9 cellular contexts compared by ENCODE assay signal in genomic region chr20:36543187-36544133, GRCh38. TPM values are rescaled to one million over a fixed set of nuclear protein-coding genes. Genes with fewer than 3 reads are reported as not detected.
DNase-seq lines count a peak whose midpoint lies in the region; ATAC-seq and TF ChIP-seq lines count a peak whose summit lies in the region.
"Had no signal": no experiment of that assay in that cellular context is flagged by ENCODE, and none has a peak within 500 bp of the region (broad histone marks: within the 10 kb centered on the region; RNA-seq: fewer than 3 reads in every experiment).

No MANE protein-coding gene starts in this region.

- H3K27ac Mint-ChIP-seq in endodermal cell = peak overlapping the region; percentile 74
- H3K27ac Mint-ChIP-seq in mesothelial cell of epicardium = peak overlapping the region; percentile 86

- peaks cover 25% of the 10 kb centered on the region for H3K4me1 Mint-ChIP-seq in endodermal cell
- peaks cover 39% of the 10 kb centered on the region for H3K4me1 Mint-ChIP-seq in mesothelial cell of epicardium

- H3K27me3 Mint-ChIP-seq in endodermal cell (ENCODE audit: insufficient read depth) = peaks cover 2% of the 10 kb centered on the region
- H3K27me3 Mint-ChIP-seq in mesothelial cell of epicardium (ENCODE audit: low read depth) = no peaks in the 10 kb centered on the region

- WGBS in endodermal cell (ENCODE audit: insufficient coverage in 1 of 2, insufficient read length in 1 of 2), 2 experiments = 92 to 94% methylated on average over 11 to 14 of the region's 14 CpGs

- intact Hi-C loops in tibial artery (cut with DNase I; ENCODE audit: low total_unique reads) = loop anchor here (2.0 kb wide), 1 partner anchor 81 kb away; no protein-coding TSS in a partner anchor

- H3K9me3 Mint-ChIP-seq in endodermal cell = no peaks in the 10 kb centered on the region
- H3K9me3 Mint-ChIP-seq in mesothelial cell of epicardium = no peaks in the 10 kb centered on the region

- peaks cover 29% of the 10 kb centered on the region for H3K4me1 ChIP-seq in HUES48 (ENCODE audit: control insufficient read depth, insufficient read depth, low read length)
- peaks cover 20% of the 10 kb centered on the region for H3K4me1 ChIP-seq in endodermal cell (ENCODE audit: control insufficient read depth, insufficient read depth, low read length)
- peaks cover 0 to 78% (median 59%) of the 10 kb centered on the region in 4 donors for H3K4me1 ChIP-seq in tibial artery

- H3K9me3 ChIP-seq in HUES48 (ENCODE audit: control insufficient read depth, insufficient read depth, low read length) = no peaks in the 10 kb centered on the region
- H3K9me3 ChIP-seq in endodermal cell (ENCODE audit: control insufficient read depth, low read length) = no peaks in the 10 kb centered on the region
- no peaks in the 10 kb centered on the region for H3K9me3 ChIP-seq in tibial artery

- peaks cover 22% of the 10 kb centered on the region for H3K36me3 ChIP-seq in HUES48 (ENCODE audit: control insufficient read depth, insufficient read depth, low read length)
- H3K36me3 ChIP-seq in endodermal cell (ENCODE audit: control insufficient read depth, insufficient read depth, low read length) = peaks cover 50% of the 10 kb centered on the region
- H3K36me3 ChIP-seq in tibial artery = peaks cover 43 to 45% (median 45%) of the 10 kb centered on the region in 3 donors

- no peak overlapping the region for H3K9ac ChIP-seq in HUES48 (ENCODE audit: low read depth, low read length)
- peak overlapping the region; percentile 81 for H3K9ac ChIP-seq in endodermal cell (ENCODE audit: extremely low read depth, low read length, poor library complexity, severe bottlenecking)

- no peak for TF ChIP-seq POLR2A in GM18505 (IDR thresholded peaks at IDR 0.05; ENCODE audit: borderline replicate concordance, extremely low read depth, insufficient read depth, insufficient read length)

- H3K36me3 Mint-ChIP-seq in endodermal cell (ENCODE audit: low read depth) (peaks cover 26% of the 10 kb centered on the region), mesothelial cell of epicardium (peaks cover 11% of the 10 kb centered on the region)

- H3K4me3 Mint-ChIP-seq in endodermal cell (peak overlapping the region; percentile 69), mesothelial cell of epicardium (peak overlapping the region; percentile 77)

- H3K27me3 ChIP-seq in HUES48 (ENCODE audit: control insufficient read depth, insufficient read depth, low read length) = no peaks in the 10 kb centered on the region
- no peaks in the 10 kb centered on the region for H3K27me3 ChIP-seq in endodermal cell (ENCODE audit: control insufficient read depth, insufficient read depth, low read length, poor library complexity, severe bottlenecking)
- no peaks in the 10 kb centered on the region for H3K27me3 ChIP-seq in tibial artery

- TF ChIP-seq CTCF in endodermal cell (conservative IDR thresholded peaks at IDR 0.05) (no peak), mesothelial cell of epicardium (IDR thresholded peaks at IDR 0.05; ENCODE audit: unreplicated experiment) (no peak), tibial artery (IDR thresholded peaks at IDR 0.05) (no peak)

- DNase-seq in endodermal cell = peak; percentile 40
- DNase-seq in mesothelial cell of epicardium (ENCODE audit: low spot score in 2 of 2, unreplicated experiment in 2 of 2) = no peak
- peak; percentile 95 to 98 for DNase-seq in tibial artery
- DNase-seq in Ammon's horn (ENCODE audit: low spot score) = no peak
- DNase-seq: activated T-cell treated with anti-CD3 and anti-CD28 coated beads, Interleukin-2, amount 50 U/mL, for 48 hours had no signal

- ATAC-seq in GM21390 (IDR thresholded peaks at IDR 0.05; ENCODE audit: unreplicated experiment) = no peak
- ATAC-seq in HG03280 (IDR thresholded peaks at IDR 0.05; ENCODE audit: unreplicated experiment) = no peak
- no peak for ATAC-seq in GM18505 (IDR thresholded peaks at IDR 0.05; ENCODE audit: unreplicated experiment)

- peak overlapping the region; percentile 81 for H3K4me3 ChIP-seq in HUES48 (ENCODE audit: low read depth, low read length)
- H3K4me3 ChIP-seq in endodermal cell (ENCODE audit: low read length) = peak overlapping the region; percentile 89
- peak overlapping the region; percentile 85 to 99 for H3K4me3 ChIP-seq in tibial artery

- H3K27ac ChIP-seq in HUES48 (ENCODE audit: low read depth, low read length) (no peak overlapping the region), endodermal cell (ENCODE audit: low read depth, low read length) (no peak overlapping the region), tibial artery (peak overlapping the region; percentile 97 to 99)

RNA-seq across cellular contexts. Expression of gene MYL9, which starts 2.1 kb away (rescaled TPM):
- total RNA-seq in endodermal cell = 100 to 1,000 TPM; 264 to 284 TPM
- 186 TPM for polyA plus RNA-seq in endodermal cell (2013, experiment 1 of 2)
- polyA plus RNA-seq in endodermal cell (2013, experiment 2 of 2) = 220 TPM
- 235 to 248 TPM (median 238 TPM) in 3 replicates for total RNA-seq in mesothelial cell of epicardium

RNA-seq across cellular contexts. Expression of gene TGIF2, which starts 29.9 kb away (rescaled TPM):
- total RNA-seq in endodermal cell (10 to 100 TPM; 33.4 to 39.0 TPM), mesothelial cell of epicardium (94.4 to 101 TPM (median 98.4 TPM) in 3 replicates)
- 35.6 TPM for polyA plus RNA-seq in endodermal cell (2013, experiment 1 of 2)
- 33.7 TPM for polyA plus RNA-seq in endodermal cell (2013, experiment 2 of 2)

Comparison
In these comparisons a context has a peak if more than half of its experiments do, and no peak if none do; other contexts are left out.
1. H3K27ac ChIP-seq: peak in tibial artery (2 of 2); none in HUES48 (single experiment) and endodermal cell (single experiment).
2. DNase-seq: peak in endodermal cell (single experiment) and tibial artery (2 of 2); none in mesothelial cell of epicardium (0 of 2) and Ammon's horn (single experiment).
3. Peak in every context shown above with its lines, with median percentiles within 50 percentile points of each other: H3K4me3 ChIP-seq.